ENCODE assay signal across 8 cellular contexts in genomic region chr21:44011774-44012473, GRCh38. TPM values are rescaled to one million over a fixed set of nuclear protein-coding genes. Genes with fewer than 3 reads are reported as not detected.
A peak's percentile ranks its signal among the peaks of the same experiment; 100 is the strongest.
DNase-seq lines count a peak whose midpoint lies in the region; ATAC-seq and TF ChIP-seq lines count a peak whose summit lies in the region.

A gene with protein sequence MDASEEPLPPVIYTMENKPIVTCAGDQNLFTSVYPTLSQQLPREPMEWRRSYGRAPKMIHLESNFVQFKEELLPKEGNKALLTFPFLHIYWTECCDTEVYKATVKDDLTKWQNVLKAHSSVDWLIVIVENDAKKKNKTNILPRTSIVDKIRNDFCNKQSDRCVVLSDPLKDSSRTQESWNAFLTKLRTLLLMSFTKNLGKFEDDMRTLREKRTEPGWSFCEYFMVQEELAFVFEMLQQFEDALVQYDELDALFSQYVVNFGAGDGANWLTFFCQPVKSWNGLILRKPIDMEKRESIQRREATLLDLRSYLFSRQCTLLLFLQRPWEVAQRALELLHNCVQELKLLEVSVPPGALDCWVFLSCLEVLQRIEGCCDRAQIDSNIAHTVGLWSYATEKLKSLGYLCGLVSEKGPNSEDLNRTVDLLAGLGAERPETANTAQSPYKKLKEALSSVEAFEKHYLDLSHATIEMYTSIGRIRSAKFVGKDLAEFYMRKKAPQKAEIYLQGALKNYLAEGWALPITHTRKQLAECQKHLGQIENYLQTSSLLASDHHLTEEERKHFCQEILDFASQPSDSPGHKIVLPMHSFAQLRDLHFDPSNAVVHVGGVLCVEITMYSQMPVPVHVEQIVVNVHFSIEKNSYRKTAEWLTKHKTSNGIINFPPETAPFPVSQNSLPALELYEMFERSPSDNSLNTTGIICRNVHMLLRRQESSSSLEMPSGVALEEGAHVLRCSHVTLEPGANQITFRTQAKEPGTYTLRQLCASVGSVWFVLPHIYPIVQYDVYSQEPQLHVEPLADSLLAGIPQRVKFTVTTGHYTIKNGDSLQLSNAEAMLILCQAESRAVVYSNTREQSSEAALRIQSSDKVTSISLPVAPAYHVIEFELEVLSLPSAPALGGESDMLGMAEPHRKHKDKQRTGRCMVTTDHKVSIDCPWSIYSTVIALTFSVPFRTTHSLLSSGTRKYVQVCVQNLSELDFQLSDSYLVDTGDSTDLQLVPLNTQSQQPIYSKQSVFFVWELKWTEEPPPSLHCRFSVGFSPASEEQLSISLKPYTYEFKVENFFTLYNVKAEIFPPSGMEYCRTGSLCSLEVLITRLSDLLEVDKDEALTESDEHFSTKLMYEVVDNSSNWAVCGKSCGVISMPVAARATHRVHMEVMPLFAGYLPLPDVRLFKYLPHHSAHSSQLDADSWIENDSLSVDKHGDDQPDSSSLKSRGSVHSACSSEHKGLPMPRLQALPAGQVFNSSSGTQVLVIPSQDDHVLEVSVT (plus strand): TSS chr21:44012309. CDS start chr21:44012494, 185 bp downstream.

- peak within 1 kb of the TSS; percentile 78 for H2AFZ ChIP-seq in neuron (ENCODE audit: low read depth, low read length)

- ATAC-seq in GM21737 (IDR thresholded peaks at IDR 0.05; ENCODE audit: unreplicated experiment) (peak; percentile 53), foreskin keratinocyte (peak; percentile 80)

- H3K27me3 ChIP-seq in DOHH2 (ENCODE audit: control insufficient read depth, low read length): no peaks in the 10 kb centered on the region
- H3K27me3 ChIP-seq in SJSA1 (replicated peaks): no peaks in the 10 kb centered on the region
- H3K27me3 ChIP-seq in foreskin keratinocyte: no peaks in the 10 kb centered on the region
- no peaks in the 10 kb centered on the region for H3K27me3 ChIP-seq in neuron (ENCODE audit: insufficient read depth, low read length)
- H3K27me3 ChIP-seq in stomach smooth muscle (ENCODE audit: control insufficient read depth in 1 of 2, insufficient read depth in 2 of 2, low read length in 2 of 2): no peaks in the 10 kb centered on the region

- peak within 1 kb of the TSS; percentile 63 for H3K27ac ChIP-seq in DOHH2 (ENCODE audit: low read depth, low read length)
- H3K27ac ChIP-seq in SJSA1: peak within 1 kb of the TSS; percentile 93
- H3K27ac ChIP-seq in foreskin keratinocyte: peak within 1 kb of the TSS; percentile 77
- peak within 1 kb of the TSS; percentile 86 for H3K27ac ChIP-seq in stomach smooth muscle (ENCODE audit: low read length)

- peak within 1 kb of the TSS; percentile 89 for H3K4me3 ChIP-seq in DOHH2 (ENCODE audit: low read length)
- peak within 1 kb of the TSS; percentile 100 for H3K4me3 ChIP-seq in SJSA1
- H3K4me3 ChIP-seq in neuron (ENCODE audit: low read length): peak within 1 kb of the TSS; percentile 63
- H3K4me3 ChIP-seq in stomach smooth muscle (ENCODE audit: low read length in 2 of 2): peak within 1 kb of the TSS; percentile 66 to 79

- H3K9me3 ChIP-seq in DOHH2 (ENCODE audit: control insufficient read depth, insufficient read depth, low read length) (no peaks in the 10 kb centered on the region), SJSA1 (replicated peaks) (no peaks in the 10 kb centered on the region; the same call in 1 of the 2 replicates), neuron (ENCODE audit: low read length) (no peaks in the 10 kb centered on the region), stomach smooth muscle (ENCODE audit: control insufficient read depth in 2 of 2, low read length in 2 of 2) (no peaks in the 10 kb centered on the region)

- H3K9me2 ChIP-seq in DOHH2 (replicated peaks; ENCODE audit: control insufficient read depth, low read length): no peaks in the 10 kb centered on the region

- H3K4me1 ChIP-seq in DOHH2 (ENCODE audit: control insufficient read depth, low read length) (peaks cover 36% of the 10 kb centered on the region), SJSA1 (replicated peaks) (peaks cover 22% of the 10 kb centered on the region), foreskin keratinocyte (no peaks in the 10 kb centered on the region), neuron (ENCODE audit: insufficient read depth, low read length) (peaks cover 23% of the 10 kb centered on the region), stomach smooth muscle (ENCODE audit: control insufficient read depth, insufficient read depth, low read length) (peaks cover 15% of the 10 kb centered on the region)

- TF ChIP-seq CTCF in DOHH2 (IDR thresholded peaks at IDR 0.05; ENCODE audit: low read depth, low read length, poor library complexity, severe bottlenecking) (no peak), foreskin keratinocyte (conservative IDR thresholded peaks at IDR 0.05) (peak; percentile 6)

- peaks cover 54% of the 10 kb centered on the region for H3K79me2 ChIP-seq in DOHH2 (ENCODE audit: control insufficient read depth, low read length)

- peaks cover 4% of the 10 kb centered on the region; the same call in 1 of the 2 replicates for H3F3A ChIP-seq in DOHH2 (ENCODE audit: control insufficient read depth, insufficient read depth)

- H4K20me1 ChIP-seq in DOHH2 (ENCODE audit: control insufficient read depth, insufficient read depth, low read depth, low read length): peaks cover 5% of the 10 kb centered on the region

- H3K36me3 ChIP-seq in DOHH2 (ENCODE audit: control insufficient read depth, low read length): peaks cover 6% of the 10 kb centered on the region; the same call in 1 of the 2 replicates
- peaks cover 15% of the 10 kb centered on the region for H3K36me3 ChIP-seq in SJSA1
- H3K36me3 ChIP-seq in neuron (ENCODE audit: insufficient read depth, low read length): no peaks in the 10 kb centered on the region
- H3K36me3 ChIP-seq in stomach smooth muscle (ENCODE audit: control insufficient read depth in 2 of 2, insufficient read depth in 2 of 2, low read length in 2 of 2): no peaks in the 10 kb centered on the region

- DNase-seq in Kasumi-1 (lab: John Stamatoyannopoulos, UW): peak; percentile 60 to 63
- peak; percentile 81 to 82 for DNase-seq in SJSA1 (ENCODE audit: low read depth in 1 of 2, low spot score in 2 of 2)
- DNase-seq in activated naive CD4-positive, alpha-beta T cell (lab: John Stamatoyannopoulos, UW): peak; percentile 33 to 72 (median 46)
- DNase-seq in foreskin keratinocyte: peak; percentile 41 to 62

- peak within 1 kb of the TSS; percentile 83 to 88 for H3K9ac ChIP-seq in stomach smooth muscle (ENCODE audit: low read length in 2 of 2)

- H3K4me2 ChIP-seq in DOHH2 (ENCODE audit: low read length): peak within 1 kb of the TSS; percentile 82

RNA-seq across cellular contexts. Expression of the gene that starts here (rescaled TPM):
- total RNA-seq in SJSA1 (2014; rRNA removed; shearing (Covaris generic)): 29.1 and 30.2 TPM in 2 replicates
- total RNA-seq in foreskin keratinocyte: 24.3 and 27.5 TPM in 2 replicates
- polyA plus RNA-seq in foreskin keratinocyte: 6.0 and 6.7 TPM in 2 replicates

Comparison
In these comparisons a context has a peak if more than half of its experiments do, and no peak if none do; other contexts are left out.
1. Peak in every context shown above with its lines: DNase-seq, ATAC-seq, H3K4me3 ChIP-seq and H3K27ac ChIP-seq.